In genomic region chr22:41116342-41116741, GRCh38 we compare ENCODE assay signal across 29 cellular contexts.
"Had no signal": no experiment of that assay in that cellular context is flagged by ENCODE, and none has a peak within 500 bp of the region (broad histone marks: within the 10 kb centered on the region; RNA-seq: fewer than 3 reads in every experiment).

No MANE protein-coding gene starts in this region.

- H3K9ac ChIP-seq: neural progenitor cell, parathyroid adenoma had no signal

- DNase-seq: natural killer cell; occipital lobe; ovary; posterior cingulate gyrus; psoas muscle; right cardiac atrium; right lobe of liver; sigmoid colon; small intestine; stimulated activated CD4-positive, alpha-beta T cell treated with anti-CD3 and anti-CD28 coated beads, Interleukin-15, amount 100 ng/mL, for 24 hours; stimulated activated CD4-positive, alpha-beta T cell treated with anti-CD3 and anti-CD28 coated beads, Interleukin-2, amount 100 ng/mL, for 24 hours; stimulated activated CD4-positive, alpha-beta T cell treated with anti-CD3 and anti-CD28 coated beads, Interleukin-2, amount 100 ng/mL, for 48 hours; stimulated activated CD4-positive, alpha-beta T cell treated with anti-CD3 and anti-CD28 coated beads, Interleukin-4, amount 100 ng/mL, for 24 hours; stimulated activated naive CD4-positive, alpha-beta T cell; stimulated activated naive CD8-positive, alpha-beta T cell treated with anti-CD3 and anti-CD28 coated beads, Interleukin-15, amount 100 ng/mL, for 72 hours; stimulated activated naive CD8-positive, alpha-beta T cell treated with anti-CD3 and anti-CD28 coated beads, Interleukin-15, Interleukin-2, amounts not matched to agents 100 U/mL and 50 U/mL, for 24 hours; substantia nigra; testis; tibial artery; transverse colon; upper lobe of right lung; uterus had no signal

- H3K36me3 ChIP-seq: ovary, uterus had no signal

- H3K4me2 ChIP-seq: neural progenitor cell had no signal

- H3K4me3 Mint-ChIP-seq: natural killer cell; nephron; neural progenitor cell; stimulated activated effector memory CD8-positive, alpha-beta T cell treated with anti-CD3 and anti-CD28 coated beads, Interleukin-12 subunit alpha, Interleukin-12 subunit beta, amount 100 ng/mL, for 72 hours; stimulated activated naive CD8-positive, alpha-beta T cell treated with anti-CD3 and anti-CD28 coated beads, Interleukin-15, amount 100 ng/mL, for 72 hours; type B pancreatic cell had no signal

- H3K4me1 Mint-ChIP-seq: neural progenitor cell had no signal

- H3K4me3 ChIP-seq: neural progenitor cell, ovary, psoas muscle, right lobe of liver, sigmoid colon, suprapubic skin, testis, tibial artery, transverse colon, upper lobe of right lung, uterus had no signal

- H3K27me3 Mint-ChIP-seq: progenitor cell of endocrine pancreas; stimulated activated naive CD8-positive, alpha-beta T cell treated with anti-CD3 and anti-CD28 coated beads, Interleukin-15, amount 100 ng/mL, for 72 hours; type B pancreatic cell had no signal

- FAIRE-seq: small intestine had no signal

- H3K27ac ChIP-seq: neural progenitor cell, ovary, parathyroid adenoma, psoas muscle, right lobe of liver, sigmoid colon, suprapubic skin, testis, tibial artery, transverse colon, upper lobe of right lung, uterus had no signal

- H3K9me3 ChIP-seq: ovary, psoas muscle, right lobe of liver, sigmoid colon, suprapubic skin, testis, tibial artery, transverse colon, upper lobe of right lung, uterus had no signal

- H3K4me1 ChIP-seq: neural progenitor cell, parathyroid adenoma had no signal

- H3K9me3 Mint-ChIP-seq: natural killer cell; nephron; neural progenitor cell; stimulated activated effector memory CD8-positive, alpha-beta T cell treated with anti-CD3 and anti-CD28 coated beads, Interleukin-12 subunit alpha, Interleukin-12 subunit beta, amount 100 ng/mL, for 72 hours; stimulated activated naive CD8-positive, alpha-beta T cell treated with anti-CD3 and anti-CD28 coated beads, Interleukin-15, amount 100 ng/mL, for 72 hours; type B pancreatic cell had no signal

- H3K27me3 ChIP-seq: neural progenitor cell, ovary, right lobe of liver, sigmoid colon, suprapubic skin, testis, tibial artery, transverse colon, upper lobe of right lung, uterus had no signal

- H2AFZ ChIP-seq: neural progenitor cell, parathyroid adenoma had no signal

- H3K27ac Mint-ChIP-seq: nephron, neural progenitor cell, type B pancreatic cell had no signal

- ATAC-seq: psoas muscle; right cardiac atrium; right lobe of liver; stimulated activated naive CD8-positive, alpha-beta T cell treated with anti-CD3 and anti-CD28 coated beads, Interleukin-15, amount 100 ng/mL, for 72 hours; stimulated activated naive CD8-positive, alpha-beta T cell treated with anti-CD3 and anti-CD28 coated beads, Interleukin-15, Interleukin-2, amounts not matched to agents 100 U/mL and 50 U/mL, for 24 hours; upper lobe of right lung had no signal

- H3K36me3 Mint-ChIP-seq: natural killer cell had no signal
